Comparison of ENCODE assay signal across 1 cellular context in genomic region chr6:32192608-32193039, GRCh38.
TF ChIP-seq lines count a peak whose summit lies in the region.

A gene with protein sequence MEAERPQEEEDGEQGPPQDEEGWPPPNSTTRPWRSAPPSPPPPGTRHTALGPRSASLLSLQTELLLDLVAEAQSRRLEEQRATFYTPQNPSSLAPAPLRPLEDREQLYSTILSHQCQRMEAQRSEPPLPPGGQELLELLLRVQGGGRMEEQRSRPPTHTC (minus strand): TSS chr6:32192643. CDS start chr6:32192513, 130 bp downstream.

TF ChIP-seq in GM12878, 131 proteins besides CTCF, POLR2A, EP300 and RAD21 (continued from another document and continues in another):
- no peak for TF ChIP-seq ZNF217 (IDR thresholded peaks at IDR 0.05)
- peak; percentile 86 for TF ChIP-seq EED (IDR thresholded peaks at IDR 0.05; ENCODE audit: low read depth)
- TF ChIP-seq NRF1 (conservative IDR thresholded peaks at IDR 0.05; ENCODE audit: low read depth, low read length): no peak
- TF ChIP-seq ZBTB40 (IDR thresholded peaks at IDR 0.05; ENCODE audit: borderline replicate concordance): peak; percentile 79; the same call in 1 of the 2 replicates
- peak; percentile 59; the same call in 1 of the 2 replicates for TF ChIP-seq SMAD5 (IDR thresholded peaks at IDR 0.05; ENCODE audit: low read depth)
- TF ChIP-seq SUPT20H (IDR thresholded peaks at IDR 0.05; ENCODE audit: borderline replicate concordance, control insufficient read depth, low read depth, low read length): no peak
- TF ChIP-seq NR2C1 (IDR thresholded peaks at IDR 0.05): peak; percentile 67
- no peak for TF ChIP-seq CBX3 (IDR thresholded peaks at IDR 0.05; ENCODE audit: borderline replicate concordance, low read depth)
- TF ChIP-seq REST (IDR thresholded peaks at IDR 0.05; ENCODE audit: low read depth, low read length): no peak
- no peak for TF ChIP-seq STAT1 (conservative IDR thresholded peaks at IDR 0.05)
- no peak for TF ChIP-seq TCF12 (IDR thresholded peaks at IDR 0.05; ENCODE audit: low read depth, low read length)
- no peak for TF ChIP-seq BCL3 (IDR thresholded peaks at IDR 0.05; ENCODE audit: borderline replicate concordance, insufficient read depth, low read depth, low read length, poor library complexity, severe bottlenecking)
- no peak for TF ChIP-seq FOXM1 (IDR thresholded peaks at IDR 0.05; ENCODE audit: low read depth, low read length)
- TF ChIP-seq ATF3 (IDR thresholded peaks at IDR 0.05; ENCODE audit: borderline replicate concordance, extremely low read depth, low read depth, low read length): no peak
- no peak for TF ChIP-seq ZNF274 (IDR thresholded peaks at IDR 0.05; ENCODE audit: insufficient read depth, insufficient read length)
- no peak for TF ChIP-seq ZNF207 (IDR thresholded peaks at IDR 0.05; ENCODE audit: borderline replicate concordance)
- no peak for TF ChIP-seq CREM (IDR thresholded peaks at IDR 0.05; ENCODE audit: low read depth)
- TF ChIP-seq EGR1 (IDR thresholded peaks at IDR 0.05; ENCODE audit: borderline replicate concordance in 1 of 2, low read depth in 2 of 2, low read length in 2 of 2): no peak; a peak in 1 of 3 replicates
- TF ChIP-seq ZBTB11 (CRISPR knock-in tag; IDR thresholded peaks at IDR 0.05): no peak
- TF ChIP-seq, protein P1, sequence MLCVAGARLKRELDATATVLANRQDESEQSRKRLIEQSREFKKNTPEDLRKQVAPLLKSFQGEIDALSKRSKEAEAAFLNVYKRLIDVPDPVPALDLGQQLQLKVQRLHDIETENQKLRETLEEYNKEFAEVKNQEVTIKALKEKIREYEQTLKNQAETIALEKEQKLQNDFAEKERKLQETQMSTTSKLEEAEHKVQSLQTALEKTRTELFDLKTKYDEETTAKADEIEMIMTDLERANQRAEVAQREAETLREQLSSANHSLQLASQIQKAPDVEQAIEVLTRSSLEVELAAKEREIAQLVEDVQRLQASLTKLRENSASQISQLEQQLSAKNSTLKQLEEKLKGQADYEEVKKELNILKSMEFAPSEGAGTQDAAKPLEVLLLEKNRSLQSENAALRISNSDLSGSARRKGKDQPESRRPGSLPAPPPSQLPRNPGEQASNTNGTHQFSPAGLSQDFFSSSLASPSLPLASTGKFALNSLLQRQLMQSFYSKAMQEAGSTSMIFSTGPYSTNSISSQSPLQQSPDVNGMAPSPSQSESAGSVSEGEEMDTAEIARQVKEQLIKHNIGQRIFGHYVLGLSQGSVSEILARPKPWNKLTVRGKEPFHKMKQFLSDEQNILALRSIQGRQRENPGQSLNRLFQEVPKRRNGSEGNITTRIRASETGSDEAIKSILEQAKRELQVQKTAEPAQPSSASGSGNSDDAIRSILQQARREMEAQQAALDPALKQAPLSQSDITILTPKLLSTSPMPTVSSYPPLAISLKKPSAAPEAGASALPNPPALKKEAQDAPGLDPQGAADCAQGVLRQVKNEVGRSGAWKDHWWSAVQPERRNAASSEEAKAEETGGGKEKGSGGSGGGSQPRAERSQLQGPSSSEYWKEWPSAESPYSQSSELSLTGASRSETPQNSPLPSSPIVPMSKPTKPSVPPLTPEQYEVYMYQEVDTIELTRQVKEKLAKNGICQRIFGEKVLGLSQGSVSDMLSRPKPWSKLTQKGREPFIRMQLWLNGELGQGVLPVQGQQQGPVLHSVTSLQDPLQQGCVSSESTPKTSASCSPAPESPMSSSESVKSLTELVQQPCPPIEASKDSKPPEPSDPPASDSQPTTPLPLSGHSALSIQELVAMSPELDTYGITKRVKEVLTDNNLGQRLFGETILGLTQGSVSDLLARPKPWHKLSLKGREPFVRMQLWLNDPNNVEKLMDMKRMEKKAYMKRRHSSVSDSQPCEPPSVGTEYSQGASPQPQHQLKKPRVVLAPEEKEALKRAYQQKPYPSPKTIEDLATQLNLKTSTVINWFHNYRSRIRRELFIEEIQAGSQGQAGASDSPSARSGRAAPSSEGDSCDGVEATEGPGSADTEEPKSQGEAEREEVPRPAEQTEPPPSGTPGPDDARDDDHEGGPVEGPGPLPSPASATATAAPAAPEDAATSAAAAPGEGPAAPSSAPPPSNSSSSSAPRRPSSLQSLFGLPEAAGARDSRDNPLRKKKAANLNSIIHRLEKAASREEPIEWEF (IDR thresholded peaks at IDR 0.05; ENCODE audit: insufficient replicate concordance, low read depth, low read length): no peak
- TF ChIP-seq ZSCAN29 (IDR thresholded peaks at IDR 0.05): no peak
- TF ChIP-seq ZNF687 (IDR thresholded peaks at IDR 0.05): peak; percentile 52
- TF ChIP-seq, protein P2, sequence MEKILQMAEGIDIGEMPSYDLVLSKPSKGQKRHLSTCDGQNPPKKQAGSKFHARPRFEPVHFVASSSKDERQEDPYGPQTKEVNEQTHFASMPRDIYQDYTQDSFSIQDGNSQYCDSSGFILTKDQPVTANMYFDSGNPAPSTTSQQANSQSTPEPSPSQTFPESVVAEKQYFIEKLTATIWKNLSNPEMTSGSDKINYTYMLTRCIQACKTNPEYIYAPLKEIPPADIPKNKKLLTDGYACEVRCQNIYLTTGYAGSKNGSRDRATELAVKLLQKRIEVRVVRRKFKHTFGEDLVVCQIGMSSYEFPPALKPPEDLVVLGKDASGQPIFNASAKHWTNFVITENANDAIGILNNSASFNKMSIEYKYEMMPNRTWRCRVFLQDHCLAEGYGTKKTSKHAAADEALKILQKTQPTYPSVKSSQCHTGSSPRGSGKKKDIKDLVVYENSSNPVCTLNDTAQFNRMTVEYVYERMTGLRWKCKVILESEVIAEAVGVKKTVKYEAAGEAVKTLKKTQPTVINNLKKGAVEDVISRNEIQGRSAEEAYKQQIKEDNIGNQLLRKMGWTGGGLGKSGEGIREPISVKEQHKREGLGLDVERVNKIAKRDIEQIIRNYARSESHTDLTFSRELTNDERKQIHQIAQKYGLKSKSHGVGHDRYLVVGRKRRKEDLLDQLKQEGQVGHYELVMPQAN (conservative IDR thresholded peaks at IDR 0.05): 0 out of 2 replicates have a peak, but pooled peaks have one; percentile 63
- no peak for TF ChIP-seq BCL11A (IDR thresholded peaks at IDR 0.05; ENCODE audit: low read depth, low read length)
- no peak for TF ChIP-seq CEBPB (IDR thresholded peaks at IDR 0.05; ENCODE audit: borderline replicate concordance in 1 of 2, low read depth in 2 of 2, low read length in 2 of 2)
- no peak for TF ChIP-seq HDAC6 (IDR thresholded peaks at IDR 0.05; ENCODE audit: unreplicated experiment)
- no peak for TF ChIP-seq RELA (IDR thresholded peaks at IDR 0.05; ENCODE audit: borderline replicate concordance, partially characterized antibody)
- peak; percentile 61 for TF ChIP-seq TAF1 (IDR thresholded peaks at IDR 0.05; ENCODE audit: borderline replicate concordance, low read depth, low read length)
